In genomic region chr6:28322661-28323060, GRCh38 we compare ENCODE assay signal across 1 cellular context.
A peak's percentile ranks its signal among the peaks of the same experiment; 100 is the strongest.
TF ChIP-seq lines count a peak whose summit lies in the region.

No MANE protein-coding gene starts in this region.

TF ChIP-seq in HepG2, 621 proteins besides CTCF, POLR2A, EP300 and RAD21 (continued from another document):
- TF ChIP-seq ZNF616 (CRISPR knock-in tag; IDR thresholded peaks at IDR 0.05; ENCODE audit: low read depth) (no peak), USF2 (IDR thresholded peaks at IDR 0.05; ENCODE audit: low read depth, low read length) (no peak), USF2 (CRISPR knock-in tag; IDR thresholded peaks at IDR 0.05; ENCODE audit: borderline replicate concordance) (no peak), DZIP1 (CRISPR knock-in tag; IDR thresholded peaks at IDR 0.05) (no peak), TBP (CRISPR knock-in tag; IDR thresholded peaks at IDR 0.05) (no peak), ZFP36L2 (CRISPR knock-in tag; IDR thresholded peaks at IDR 0.05) (no peak), TARDBP (CRISPR knock-in tag; IDR thresholded peaks at IDR 0.05) (no peak), RBAK (CRISPR knock-in tag; IDR thresholded peaks at IDR 0.05) (no peak), PHB2 (IDR thresholded peaks at IDR 0.05; ENCODE audit: partially characterized antibody) (no peak), FOSL2 (CRISPR knock-in tag; IDR thresholded peaks at IDR 0.05) (peak; percentile 53), ESRRA (CRISPR knock-in tag; IDR thresholded peaks at IDR 0.05; ENCODE audit: low read depth) (peak; percentile 39; the same call in 1 of the 2 replicates), ZNF34 (CRISPR knock-in tag; IDR thresholded peaks at IDR 0.05; ENCODE audit: borderline replicate concordance) (no peak), ZNF552 (CRISPR knock-in tag; IDR thresholded peaks at IDR 0.05; ENCODE audit: borderline replicate concordance) (no peak), AHR (CRISPR knock-in tag; IDR thresholded peaks at IDR 0.05) (no peak), ZEB1 (IDR thresholded peaks at IDR 0.05; ENCODE audit: insufficient replicate concordance, low read depth) (no peak), GMEB1 (CRISPR knock-in tag; IDR thresholded peaks at IDR 0.05; ENCODE audit: borderline replicate concordance) (no peak), ZNF543 (CRISPR knock-in tag; IDR thresholded peaks at IDR 0.05) (no peak), ZNF33B (CRISPR knock-in tag; IDR thresholded peaks at IDR 0.05) (no peak), ZNF160 (CRISPR knock-in tag; IDR thresholded peaks at IDR 0.05) (no peak), PAX8 (CRISPR knock-in tag; IDR thresholded peaks at IDR 0.05; ENCODE audit: borderline replicate concordance) (no peak), CENPBD1 (CRISPR knock-in tag; IDR thresholded peaks at IDR 0.05; ENCODE audit: borderline replicate concordance, low read depth) (no peak), ZNF577 (CRISPR knock-in tag; IDR thresholded peaks at IDR 0.05; ENCODE audit: borderline replicate concordance, low read depth) (no peak), ATF7-NPFF (CRISPR knock-in tag; IDR thresholded peaks at IDR 0.05; ENCODE audit: low read depth) (no peak)
